11 cellular contexts compared by ENCODE assay signal in genomic region chr9:121819511-121820231, GRCh38.
DNase-seq lines count a peak whose midpoint lies in the region; ATAC-seq and TF ChIP-seq lines count a peak whose summit lies in the region.
"Had no signal": no experiment of that assay in that cellular context is flagged by ENCODE, and none has a peak within 500 bp of the region (broad histone marks: within the 10 kb centered on the region; RNA-seq: fewer than 3 reads in every experiment).

No MANE protein-coding gene starts in this region.

- H3K27ac Mint-ChIP-seq in MCF 10A (ENCODE audit: low read depth, unreplicated experiment): no peak overlapping the region
- H3K27ac Mint-ChIP-seq: memory B cell had no signal

- TF ChIP-seq POLR2A in esophagus squamous epithelium (IDR thresholded peaks at IDR 0.05): no peak

- BruUV-seq in MCF 10A (replicated peaks; lab: Mats Ljungman, UMichigan): no TSS peak

- in situ Hi-C loops in GM13977 (cut with MboI; ENCODE audit: low pct_unique_long_range_greater_than_20kb, low sequenced_read_pairs, unreplicated experiment): no loop called here

- no peak for ATAC-seq in HG03097 (IDR thresholded peaks at IDR 0.05; ENCODE audit: low FRiP score, unreplicated experiment)

- H3K9me3 ChIP-seq in adipocyte (ENCODE audit: control insufficient read depth, low read length) (no peaks in the 10 kb centered on the region), esophagus squamous epithelium (no peaks in the 10 kb centered on the region)

- H3K4me1 ChIP-seq in adipocyte (ENCODE audit: control insufficient read depth, insufficient read depth, low read length) (no peaks in the 10 kb centered on the region), esophagus squamous epithelium (peaks cover 0 to 17% (median 3%) of the 10 kb centered on the region in 3 donors)

- no peaks in the 10 kb centered on the region for H3K9me3 Mint-ChIP-seq in MCF 10A (ENCODE audit: unreplicated experiment)
- H3K9me3 Mint-ChIP-seq: memory B cell had no signal

- H3K36me3 ChIP-seq in adipocyte (ENCODE audit: control insufficient read depth, insufficient read depth, low read length, severe bottlenecking): no peaks in the 10 kb centered on the region
- no peaks in the 10 kb centered on the region for H3K36me3 ChIP-seq in esophagus squamous epithelium

- H3K36me3 Mint-ChIP-seq in MCF 10A (ENCODE audit: insufficient read depth, unreplicated experiment): no peaks in the 10 kb centered on the region

- no peaks in the 10 kb centered on the region for H3K27me3 Mint-ChIP-seq in MCF 10A (ENCODE audit: insufficient read depth, unreplicated experiment)

- no peak overlapping the region for H3K4me3 Mint-ChIP-seq in MCF 10A (ENCODE audit: unreplicated experiment)
- H3K4me3 Mint-ChIP-seq: memory B cell had no signal

- H3K27me3 ChIP-seq in adipocyte (replicated peaks; ENCODE audit: control insufficient read depth, insufficient read depth, low read length): peaks cover 5% of the 10 kb centered on the region
- H3K27me3 ChIP-seq in esophagus squamous epithelium: no peaks in the 10 kb centered on the region

- no peaks in the 10 kb centered on the region for H3K4me1 Mint-ChIP-seq in MCF 10A (ENCODE audit: insufficient read depth, unreplicated experiment)

- H3K4me3 ChIP-seq in adipocyte (ENCODE audit: low read length) (no peak overlapping the region), esophagus squamous epithelium (peak overlapping the region in 1 of 4 donors; percentile 34)

- no peak overlapping the region for H3K9ac ChIP-seq in adipocyte (ENCODE audit: low read length)

- POLR2A ChIA-PET in MCF 10A (lab: Yijun Ruan, JAX): no interaction called here

- intact Hi-C loops in esophagus squamous epithelium (cut with DNase I) (no loop called here), MCF 10A (cut with micrococcal nuclease) (no loop called here)

- TF ChIP-seq CTCF in esophagus squamous epithelium (IDR thresholded peaks at IDR 0.05) (no peak), MCF 10A (IDR thresholded peaks at IDR 0.05; ENCODE audit: unreplicated experiment) (no peak), GM13977 (IDR thresholded peaks at IDR 0.05; ENCODE audit: extremely low read depth, insufficient read depth, missing control alignments) (no peak)

- no peak overlapping the region for H3K27ac ChIP-seq in esophagus squamous epithelium

- 13 to 27% methylated on average over 7 to 12 of the region's 19 CpGs for WGBS in esophagus squamous epithelium, 2 donors

- CTCF ChIA-PET in MCF 10A (lab: Yijun Ruan, JAX): interaction anchor here (0.6 kb wide), 2 partner anchors 94 to 1652 kb away, joined by 3 read pairs; no protein-coding TSS in a partner anchor

- DNase-seq in DMS153 treated with DMSO at 0.1 percent for 48 hours (lab: John Stamatoyannopoulos, UW; ENCODE audit: unreplicated experiment) (peak; percentile 24), NCI-H146 (lab: John Stamatoyannopoulos, UW) (peak; percentile 40), adipocyte (ENCODE audit: low read depth) (peak; percentile 21), lung microvascular endothelial cell (ENCODE audit: low read depth in 2 of 2) (peak; percentile 13 to 18), esophagus squamous epithelium (lab: John Stamatoyannopoulos, UW) (no peak), MCF 10A (ENCODE audit: unreplicated experiment) (no peak), GM13977 (ENCODE audit: low spot score) (no peak)
- DNase-seq: activated CD4-positive, alpha-beta T cell treated with anti-CD3 and anti-CD28 coated beads for 48 hours; NCI-H2029 had no signal

Comparison
In these comparisons a context has a peak if more than half of its experiments do, and no peak if none do; other contexts are left out.
1. DNase-seq: peak in DMS153 treated with DMSO at 0.1 percent for 48 hours (single experiment), NCI-H146 (single experiment), adipocyte (single experiment) and lung microvascular endothelial cell (2 of 2); none in esophagus squamous epithelium (single experiment), MCF 10A (single experiment) and GM13977 (single experiment).